In the genomic region with DNA sequence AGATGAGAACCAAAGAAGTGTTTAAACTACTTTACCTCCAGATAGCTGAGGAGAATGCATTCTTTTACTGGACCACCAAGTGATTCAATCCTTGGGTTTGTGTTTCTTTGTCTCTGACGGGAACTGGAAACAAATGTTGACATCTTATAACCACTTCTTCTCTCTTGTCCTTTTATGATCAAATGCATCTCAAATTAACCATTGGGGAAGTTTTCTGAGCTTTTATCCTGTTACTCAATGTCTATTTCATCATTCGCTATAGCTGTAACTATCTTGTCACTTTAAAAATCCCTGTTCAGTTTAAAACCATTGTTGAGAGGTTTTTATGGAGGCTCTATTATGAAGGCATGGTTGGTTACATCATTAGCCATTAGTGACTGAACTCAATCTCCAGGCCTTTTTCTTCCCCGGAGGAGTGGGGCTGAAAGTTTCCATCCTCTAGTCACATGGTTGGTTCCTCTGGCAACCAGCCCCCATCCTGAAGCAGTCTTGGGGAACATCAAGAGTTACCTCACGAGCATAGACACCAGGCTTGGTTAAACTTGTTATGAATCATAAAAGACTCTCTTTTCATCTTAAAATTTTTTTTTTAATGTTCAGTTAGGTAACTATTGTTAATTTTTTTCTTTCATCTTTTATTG, we compare ENCODE assay signal across 29 cellular contexts. TPM values are rescaled to one million over a fixed set of nuclear protein-coding genes. Genes with fewer than 3 reads are reported as not detected.
A peak's percentile ranks its signal among the peaks of the same experiment; 100 is the strongest.
DNase-seq lines count a peak whose midpoint lies in the region; ATAC-seq and TF ChIP-seq lines count a peak whose summit lies in the region.
"Had no signal": no experiment of that assay in that cellular context is flagged by ENCODE, and none has a peak within 500 bp of the region (broad histone marks: within the 10 kb centered on the region; RNA-seq: fewer than 3 reads in every experiment).

No MANE protein-coding gene starts in this region.

- no peak overlapping the region for H2AFZ ChIP-seq in neural cell (ENCODE audit: low read depth, low read length)

- intact Hi-C loops in left ventricle myocardium inferior (cut with micrococcal nuclease) = no loop called here

- no peaks in the 10 kb centered on the region for H3K9me3 Mint-ChIP-seq in endodermal cell
- H3K9me3 Mint-ChIP-seq: activated B cell treated with CpG ODN at 0.5 μM for 24 hours; activated T-helper 1 cell treated with anti-CD3 and anti-CD28 coated beads, Interleukin-12 subunit alpha, Interleukin-12 subunit beta, Interleukin-2, Interleukin-4 antibody, amounts not matched to agents 30 ng/mL and 10 ng/mL and 1 ng/mL, durations not matched to agents 14 hours and 24 hours and 36 hours; CD8-positive, alpha-beta T cell; stimulated activated naive CD8-positive, alpha-beta T cell treated with anti-CD3 and anti-CD28 coated beads, Interleukin-15, amount 100 ng/mL, for 72 hours had no signal

- no peaks in the 10 kb centered on the region for H3K9me3 ChIP-seq in endodermal cell (ENCODE audit: control insufficient read depth, low read length)
- H3K9me3 ChIP-seq in neural cell (ENCODE audit: low read length) = no peaks in the 10 kb centered on the region
- no peaks in the 10 kb centered on the region for H3K9me3 ChIP-seq in left ventricle myocardium inferior (replicated peaks)
- H3K9me3 ChIP-seq: thyroid gland had no signal

- TF ChIP-seq RAD21 in neural cell (conservative IDR thresholded peaks at IDR 0.05) = no peak

- H3K27me3 ChIP-seq in endodermal cell (ENCODE audit: control insufficient read depth, insufficient read depth, low read length, poor library complexity, severe bottlenecking) (no peaks in the 10 kb centered on the region), neural cell (ENCODE audit: insufficient read depth, low read depth, low read length) (no peaks in the 10 kb centered on the region), left ventricle myocardium inferior (ENCODE audit: low read depth) (peaks cover 19% of the 10 kb centered on the region)
- H3K27me3 ChIP-seq: thyroid gland had no signal

- peaks cover 24% of the 10 kb centered on the region for H3K4me1 Mint-ChIP-seq in endodermal cell
- H3K4me1 Mint-ChIP-seq: stimulated activated naive CD8-positive, alpha-beta T cell treated with anti-CD3 and anti-CD28 coated beads, Interleukin-15, amount 100 ng/mL, for 72 hours had no signal

- peak; percentile 69 for TF ChIP-seq EP300 in neural cell (conservative IDR thresholded peaks at IDR 0.05; ENCODE audit: poor library complexity, severe bottlenecking)

- WGBS in endodermal cell (ENCODE audit: insufficient coverage in 1 of 2, insufficient read length in 1 of 2), 2 experiments = 62 to 91% methylated on average over 1 to 4 of the region's 4 CpGs

- no peak for TF ChIP-seq POLR2A in NB4 (IDR thresholded peaks at IDR 0.05; ENCODE audit: extremely low read depth, insufficient read length)

- H3K36me3 ChIP-seq in endodermal cell (ENCODE audit: control insufficient read depth, insufficient read depth, low read length) (no peaks in the 10 kb centered on the region), neural cell (ENCODE audit: insufficient read depth, low read length) (no peaks in the 10 kb centered on the region), left ventricle myocardium inferior (no peaks in the 10 kb centered on the region)
- H3K36me3 ChIP-seq: thyroid gland had no signal

- H4K20me1 ChIP-seq in neural cell (ENCODE audit: insufficient read depth) = no peaks in the 10 kb centered on the region

- DNase-seq in CD1c-positive myeloid dendritic cell (ENCODE audit: extremely low spot score) = peak; percentile 82
- DNase-seq in NB4 (ENCODE audit: low read depth) = peak; percentile 68
- peak; percentile 64 for DNase-seq in endodermal cell
- DNase-seq in A172 (ENCODE audit: low spot score) = no peak
- DNase-seq in putamen (ENCODE audit: low spot score) = no peak
- DNase-seq in left ventricle myocardium inferior = no peak
- DNase-seq: activated B cell treated with CpG ODN at 0.5 μM for 24 hours; activated CD4-positive, alpha-beta T cell treated with anti-CD3 and anti-CD28 coated beads, Interleukin-2, amount 50 U/mL, for 4 hours; activated naive CD4-positive, alpha-beta T cell treated with anti-CD3 and anti-CD28 coated beads, Interleukin-2, amount 50 U/mL, for 16 hours; amniotic stem cell; CD8-positive, alpha-beta T cell; kidney; MM.1S; NCI-H146; NCI-H2107; NCI-H446; NCI-H774; stimulated activated naive CD8-positive, alpha-beta T cell treated with anti-CD3 and anti-CD28 coated beads, Interleukin-15, amount 100 ng/mL, for 72 hours; T1000; thyroid gland had no signal

- no peak for TF ChIP-seq CTCF in NB4 (IDR thresholded peaks at IDR 0.05; ENCODE audit: low read depth, low read length)
- TF ChIP-seq CTCF in endodermal cell (conservative IDR thresholded peaks at IDR 0.05) = no peak
- TF ChIP-seq CTCF in neural cell (IDR thresholded peaks at IDR 0.05; ENCODE audit: poor library complexity, severe bottlenecking) = no peak
- no peak for TF ChIP-seq CTCF in left ventricle myocardium inferior (IDR thresholded peaks at IDR 0.05; ENCODE audit: borderline replicate concordance)

- H3F3A ChIP-seq in neural cell (ENCODE audit: insufficient read depth, low read length, poor library complexity, severe bottlenecking) = no peaks in the 10 kb centered on the region

- H3K9ac ChIP-seq in endodermal cell (ENCODE audit: extremely low read depth, low read length, poor library complexity, severe bottlenecking) = no peak overlapping the region
- no peak overlapping the region for H3K9ac ChIP-seq in neural cell (ENCODE audit: low read length)
- H3K9ac ChIP-seq: KMS-11 had no signal

- no peaks in the 10 kb centered on the region for H3K36me3 Mint-ChIP-seq in endodermal cell (ENCODE audit: low read depth)
- H3K36me3 Mint-ChIP-seq: CD8-positive, alpha-beta T cell had no signal

- no peaks in the 10 kb centered on the region for H3K27me3 Mint-ChIP-seq in endodermal cell (ENCODE audit: insufficient read depth)

- H3K9me2 ChIP-seq in neural cell (ENCODE audit: insufficient read depth, low read length) = no peaks in the 10 kb centered on the region

- no peaks in the 10 kb centered on the region for H3K4me1 ChIP-seq in endodermal cell (ENCODE audit: control insufficient read depth, insufficient read depth, low read length)
- H3K4me1 ChIP-seq in left ventricle myocardium inferior = no peaks in the 10 kb centered on the region
- H3K4me1 ChIP-seq: thyroid gland had no signal

- H3K4me3 Mint-ChIP-seq in endodermal cell = no peak overlapping the region
- H3K4me3 Mint-ChIP-seq: activated B cell treated with CpG ODN at 0.5 μM for 24 hours; activated T-helper 1 cell treated with anti-CD3 and anti-CD28 coated beads, Interleukin-12 subunit alpha, Interleukin-12 subunit beta, Interleukin-2, Interleukin-4 antibody, amounts not matched to agents 30 ng/mL and 10 ng/mL and 1 ng/mL, durations not matched to agents 14 hours and 24 hours and 36 hours; CD8-positive, alpha-beta T cell; stimulated activated naive CD8-positive, alpha-beta T cell treated with anti-CD3 and anti-CD28 coated beads, Interleukin-15, amount 100 ng/mL, for 72 hours had no signal

- H3K4me2 ChIP-seq in neural cell (ENCODE audit: low read length) = no peak overlapping the region
- H3K4me2 ChIP-seq: KMS-11 had no signal

- H3K27ac ChIP-seq in endodermal cell (ENCODE audit: low read depth, low read length) (no peak overlapping the region), neural cell (ENCODE audit: low read length) (peak overlapping the region; percentile 51), left ventricle myocardium inferior (replicated peaks) (no peak overlapping the region)
- H3K27ac ChIP-seq: epithelial cell of prostate, KMS-11, thyroid gland had no signal

- ATAC-seq in GM19035 (IDR thresholded peaks at IDR 0.05; ENCODE audit: unreplicated experiment) = no peak
- ATAC-seq: CD8-positive, alpha-beta T cell; stimulated activated naive CD8-positive, alpha-beta T cell treated with anti-CD3 and anti-CD28 coated beads, Interleukin-15, amount 100 ng/mL, for 72 hours had no signal

- no peak overlapping the region for H3K27ac Mint-ChIP-seq in endodermal cell
- H3K27ac Mint-ChIP-seq: activated B cell treated with CpG ODN at 0.5 μM for 24 hours; activated T-helper 1 cell treated with anti-CD3 and anti-CD28 coated beads, Interleukin-12 subunit alpha, Interleukin-12 subunit beta, Interleukin-2, Interleukin-4 antibody, amounts not matched to agents 30 ng/mL and 10 ng/mL and 1 ng/mL, durations not matched to agents 14 hours and 24 hours and 36 hours; CD8-positive, alpha-beta T cell; stimulated activated naive CD8-positive, alpha-beta T cell treated with anti-CD3 and anti-CD28 coated beads, Interleukin-15, amount 100 ng/mL, for 72 hours had no signal

- H3K4me3 ChIP-seq in NB4 (ENCODE audit: low read depth, low read length) (no peak overlapping the region), endodermal cell (ENCODE audit: low read length) (no peak overlapping the region), neural cell (ENCODE audit: low read length) (no peak overlapping the region), left ventricle myocardium inferior (no peak overlapping the region)
- H3K4me3 ChIP-seq: thyroid gland had no signal

- no peaks in the 10 kb centered on the region for H3K79me2 ChIP-seq in neural cell (replicated peaks; ENCODE audit: insufficient read depth, low read length)

RNA-seq across cellular contexts. Expression of a gene that starts 2.7 kb away (rescaled TPM):
- total RNA-seq in endodermal cell = under 1 TPM in 1 of 2 donors, not detected in 1; 0.20 TPM
- not detected for polyA plus RNA-seq in endodermal cell (2013, experiment 1 of 2)
- not detected for polyA plus RNA-seq in endodermal cell (2013, experiment 2 of 2)
- not detected in 2 replicates for polyA plus RNA-seq in neural cell
- not detected in 2 replicates for polyA minus RNA-seq in neural cell
- total RNA-seq in A172 (2014; rRNA removed; shearing (Covaris generic)) = not detected in 2 replicates
- total RNA-seq in left ventricle myocardium inferior = not detected
- total RNA-seq: activated B cell treated with CpG ODN at 0.5 μM for 24 hours; activated T-helper 1 cell treated with anti-CD3 and anti-CD28 coated beads, Interleukin-12 subunit alpha, Interleukin-12 subunit beta, Interleukin-2, Interleukin-4 antibody, amounts not matched to agents 30 ng/mL and 10 ng/mL and 1 ng/mL, durations not matched to agents 14 hours and 24 hours and 36 hours; CD8-positive, alpha-beta T cell; HT1080; kidney; lung microvascular endothelial cell; myocyte; omental fat pad had no signal

Comparison
In these comparisons a context has a peak if more than half of its experiments do, and no peak if none do; other contexts are left out.
1. DNase-seq: peak in CD1c-positive myeloid dendritic cell (single experiment), NB4 (single experiment) and endodermal cell (single experiment); none in A172 (single experiment), putamen (single experiment) and left ventricle myocardium inferior (single experiment).